Comparison of ENCODE assay signal across 8 cellular contexts in the genomic region with DNA sequence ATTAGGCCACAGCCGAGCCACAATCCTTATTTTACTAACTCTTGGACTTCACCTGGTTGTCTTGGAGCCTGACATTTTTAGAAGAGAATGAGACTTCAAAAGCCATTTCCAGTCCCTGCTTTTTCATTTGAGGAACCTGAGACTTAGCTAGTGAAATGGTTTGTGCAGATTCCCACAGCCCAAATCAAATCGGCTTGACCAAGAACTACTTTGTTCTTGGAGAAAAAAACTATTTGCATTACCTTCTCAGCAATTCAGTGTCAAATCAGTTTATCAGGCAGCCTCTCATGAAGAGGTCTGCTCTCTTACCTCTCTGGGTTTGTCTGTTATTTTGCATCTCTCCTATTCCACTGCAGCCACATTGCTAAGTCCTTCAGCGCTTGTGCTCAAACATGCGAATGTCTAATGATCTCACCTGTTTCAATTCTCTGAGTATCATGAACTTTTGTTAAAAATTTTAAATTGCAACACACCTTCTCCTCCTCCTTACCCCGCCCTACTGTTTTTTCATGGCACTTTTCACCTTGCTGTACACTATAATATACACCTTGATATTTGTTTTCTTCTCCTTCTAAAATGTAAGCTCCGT. TPM values are rescaled to one million over a fixed set of nuclear protein-coding genes. Genes with fewer than 3 reads are reported as not detected.
DNase-seq lines count a peak whose midpoint lies in the region; ATAC-seq and TF ChIP-seq lines count a peak whose summit lies in the region.

No MANE protein-coding gene starts in this region.

- peaks cover 43% of the 10 kb centered on the region for H3K79me2 ChIP-seq in OCI-LY3 (ENCODE audit: low read length)

- no peak for ATAC-seq in gastrocnemius medialis
- ATAC-seq in HG03097 (IDR thresholded peaks at IDR 0.05; ENCODE audit: low FRiP score, unreplicated experiment) = no peak

- peaks cover 24% of the 10 kb centered on the region for H4K20me1 ChIP-seq in OCI-LY3 (ENCODE audit: insufficient read depth, low read length)

- H3K4me3 ChIP-seq in OCI-LY3 (ENCODE audit: low read length) (peak overlapping the region; percentile 94), esophagus (ENCODE audit: low read depth in 1 of 2, low read length in 2 of 2) (peak overlapping the region; percentile 89 to 95), gastrocnemius medialis (peak overlapping the region; percentile 89 to 93 (median 90))

- H3K4me2 ChIP-seq in OCI-LY3 (ENCODE audit: low read length) = peak overlapping the region; percentile 89

- H3K9me3 Mint-ChIP-seq in activated T-cell treated with anti-CD3 and anti-CD28 coated beads, Interleukin-2, amount 50 U/mL, for 24 hours = no peaks in the 10 kb centered on the region

- H3K27me3 ChIP-seq in OCI-LY3 (ENCODE audit: low read depth, low read length) (no peaks in the 10 kb centered on the region), esophagus (ENCODE audit: control insufficient read depth in 1 of 2, insufficient read depth in 2 of 2, low read length in 2 of 2) (no peaks in the 10 kb centered on the region), gastrocnemius medialis (no peaks in the 10 kb centered on the region)

- in situ Hi-C loops in gastrocnemius medialis (cut with MboI; ENCODE audit: low sequenced_read_pairs in 4 of 4) = loop anchor here in 3 of 4 donors (25.0 kb wide), 1 partner anchor 932 kb away; the partner anchor contains the start of gene BCLAF1 (in 3 of the 3)
- in situ Hi-C loops in G401 (cut with HindIII; ENCODE audit: low sequenced_read_pairs) = no loop called here

- H3K9me3 ChIP-seq in OCI-LY3 (ENCODE audit: insufficient read depth, low read length) (no peaks in the 10 kb centered on the region), esophagus (ENCODE audit: control insufficient read depth in 2 of 2, insufficient read depth in 1 of 2, low read depth in 1 of 2, low read length in 1 of 2) (no peaks in the 10 kb centered on the region), gastrocnemius medialis (no peaks in the 10 kb centered on the region)

- peaks cover 4% of the 10 kb centered on the region for H3K36me3 Mint-ChIP-seq in activated T-cell treated with anti-CD3 and anti-CD28 coated beads, Interleukin-2, amount 50 U/mL, for 24 hours (ENCODE audit: low read depth)

- peak overlapping the region; percentile 56 for H2AFZ ChIP-seq in OCI-LY3 (ENCODE audit: low read depth, low read length)

- intact Hi-C loops in gastrocnemius medialis (cut with DNase I; ENCODE audit: low total_unique reads) = loop anchor here (2.0 to 10.0 kb wide), 5 partner anchors 395 to 1185 kb away; partner anchors contain the start of genes BCLAF1, HEBP2, PEX7 and TNFAIP3

- no peak for DNase-seq in activated T-cell treated with anti-CD3 and anti-CD28 coated beads, Interleukin-2, amount 50 U/mL, for 24 hours
- DNase-seq in activated T-cell treated with anti-CD3 and anti-CD28 coated beads for 4 hours (no peak), gastrocnemius medialis (no peak), G401 (ENCODE audit: low spot score) (no peak), A172 (ENCODE audit: low spot score) (no peak)

- WGBS in esophagus, 2 donors = 34 to 43% methylated on average over 6 of the region's 6 CpGs

- no peak for TF ChIP-seq POLR2A in gastrocnemius medialis (IDR thresholded peaks at IDR 0.05)

- peak overlapping the region; percentile 96 for H3K4me3 Mint-ChIP-seq in activated T-cell treated with anti-CD3 and anti-CD28 coated beads, Interleukin-2, amount 50 U/mL, for 24 hours

- peaks cover 58% of the 10 kb centered on the region for H3K4me1 Mint-ChIP-seq in activated T-cell treated with anti-CD3 and anti-CD28 coated beads, Interleukin-2, amount 50 U/mL, for 24 hours (ENCODE audit: low read depth)

- H3K27ac ChIP-seq in OCI-LY3 (ENCODE audit: low read length) (no peak overlapping the region; the same call in 1 of the 2 replicates), esophagus (ENCODE audit: low read depth in 2 of 2, low read length in 1 of 2) (peak overlapping the region; percentile 98 to 100), gastrocnemius medialis (peak overlapping the region; percentile 98 to 99 (median 98))

- peak overlapping the region; percentile 61 for H3K9ac ChIP-seq in OCI-LY3 (ENCODE audit: low read length)

- peaks cover 45% of the 10 kb centered on the region for H3K4me1 ChIP-seq in OCI-LY3 (ENCODE audit: low read length)
- H3K4me1 ChIP-seq in esophagus (ENCODE audit: control insufficient read depth in 2 of 2, insufficient read depth in 2 of 2, low read length in 1 of 2) = peaks cover 0 to 5% of the 10 kb centered on the region in 2 donors
- H3K4me1 ChIP-seq in gastrocnemius medialis = peaks cover 56 to 75% of the 10 kb centered on the region in 2 donors

- H3K27me3 Mint-ChIP-seq in activated T-cell treated with anti-CD3 and anti-CD28 coated beads, Interleukin-2, amount 50 U/mL, for 24 hours = no peaks in the 10 kb centered on the region

- H3K27ac Mint-ChIP-seq in activated T-cell treated with anti-CD3 and anti-CD28 coated beads, Interleukin-2, amount 50 U/mL, for 24 hours = peak overlapping the region; percentile 99

- TF ChIP-seq CTCF in OCI-LY3 (IDR thresholded peaks at IDR 0.05; ENCODE audit: low read depth, low read length) (no peak), gastrocnemius medialis (IDR thresholded peaks at IDR 0.05 in 4 of 5, conservative IDR thresholded peaks at IDR 0.05 in 1 of 5) (no peak)

- H3K36me3 ChIP-seq in OCI-LY3 (replicated peaks; ENCODE audit: low read depth, low read length) (peaks cover 8% of the 10 kb centered on the region), esophagus (ENCODE audit: control insufficient read depth in 2 of 2, insufficient read depth in 2 of 2, low read length in 1 of 2) (no peaks in the 10 kb centered on the region), gastrocnemius medialis (no peaks in the 10 kb centered on the region)

RNA-seq across cellular contexts. Expression of gene IFNGR1, which starts 0.6 kb away (rescaled TPM):
- 10 to 100 TPM; 27.9 to 40.6 TPM for polyA plus RNA-seq in esophagus
- 10 to 100 TPM; 54.7 to 97.4 (median 61.1) TPM for total RNA-seq in gastrocnemius medialis
- 10.5 and 29.8 TPM in 2 replicates for total RNA-seq in G401 (2014; rRNA removed; shearing (Covaris generic))
- total RNA-seq in A172 (2014; rRNA removed; shearing (Covaris generic)) = 31.9 and 34.6 TPM in 2 replicates

RNA-seq across cellular contexts. Expression of gene IL22RA2, which starts 46.3 kb away (rescaled TPM):
- under 1 TPM; 0.04 to 0.09 TPM for polyA plus RNA-seq in esophagus
- not detected for total RNA-seq in gastrocnemius medialis
- not detected in 2 replicates for total RNA-seq in G401 (2014; rRNA removed; shearing (Covaris generic))
- not detected in 2 replicates for total RNA-seq in A172 (2014; rRNA removed; shearing (Covaris generic))
